Comparison of ENCODE assay signal across 1 cellular context in genomic region chr2:201260302-201260800, GRCh38.
TF ChIP-seq lines count a peak whose summit lies in the region.

CASP8 (plus strand) TSS chr2:201260536; CDS start chr2:201266487, 5,951 bp downstream.

TF ChIP-seq in HepG2, 621 proteins besides CTCF, POLR2A, EP300 and RAD21 (continued from another document and continues in another):
- TF ChIP-seq ZNF407 (CRISPR knock-in tag; IDR thresholded peaks at IDR 0.05; ENCODE audit: not compliant biosample characterization) (peak; percentile 83), FOXK1 (CRISPR knock-in tag; IDR thresholded peaks at IDR 0.05; ENCODE audit: borderline replicate concordance, low read depth) (peak; percentile 34; the same call in 1 of the 2 replicates), HNF1A (IDR thresholded peaks at IDR 0.05; ENCODE audit: low read depth) (no peak), HNF1A (CRISPR knock-in tag; IDR thresholded peaks at IDR 0.05; ENCODE audit: borderline replicate concordance) (no peak), EZH2 (conservative IDR thresholded peaks at IDR 0.05; ENCODE audit: low read depth, low read length) (no peak), ESRRA (CRISPR knock-in tag; IDR thresholded peaks at IDR 0.05; ENCODE audit: low read depth) (no peak; the same call in 1 of the 2 replicates), ZNF20 (CRISPR knock-in tag; IDR thresholded peaks at IDR 0.05) (no peak), PCBP1 (IDR thresholded peaks at IDR 0.05; ENCODE audit: borderline replicate concordance, low read depth, low read length) (no peak), KLF16 (CRISPR knock-in tag; IDR thresholded peaks at IDR 0.05) (no peak), ZNF883 (CRISPR knock-in tag; IDR thresholded peaks at IDR 0.05; ENCODE audit: not compliant biosample characterization) (peak; percentile 22), ZNF513 (CRISPR knock-in tag; conservative IDR thresholded peaks at IDR 0.05) (no peak), PAF1 (CRISPR knock-in tag; IDR thresholded peaks at IDR 0.05) (no peak), NONO (IDR thresholded peaks at IDR 0.05) (no peak), NONO (CRISPR knock-in tag; conservative IDR thresholded peaks at IDR 0.05) (no peak), DNMT3B (CRISPR knock-in tag; conservative IDR thresholded peaks at IDR 0.05) (no peak), RBFOX2 (IDR thresholded peaks at IDR 0.05; ENCODE audit: low read depth, low read length) (no peak), MAFK (conservative IDR thresholded peaks at IDR 0.05 in 1 of 2, IDR thresholded peaks at IDR 0.05 in 1 of 2; ENCODE audit: low read length in 2 of 2) (no peak), ZNF772 (CRISPR knock-in tag; IDR thresholded peaks at IDR 0.05) (peak; percentile 82), REL (CRISPR knock-in tag; conservative IDR thresholded peaks at IDR 0.05) (no peak), BATF2 (CRISPR knock-in tag; IDR thresholded peaks at IDR 0.05) (no peak), TEAD3 (CRISPR knock-in tag; optimal IDR thresholded peaks at IDR 0.05; ENCODE audit: borderline replicate concordance) (no peak), HOXA9 (CRISPR knock-in tag; IDR thresholded peaks at IDR 0.05; ENCODE audit: borderline replicate concordance) (no peak), ZNF83 (CRISPR knock-in tag; IDR thresholded peaks at IDR 0.05; ENCODE audit: borderline replicate concordance) (no peak), FOSL1 (CRISPR knock-in tag; IDR thresholded peaks at IDR 0.05; ENCODE audit: borderline replicate concordance) (peak; percentile 41; the same call in 1 of the 2 replicates), ZNF468 (CRISPR knock-in tag; IDR thresholded peaks at IDR 0.05) (no peak), ZNF7 (CRISPR knock-in tag; IDR thresholded peaks at IDR 0.05) (no peak), HOXD1 (CRISPR knock-in tag; IDR thresholded peaks at IDR 0.05) (no peak), ZFX (CRISPR knock-in tag; IDR thresholded peaks at IDR 0.05; ENCODE audit: low read depth) (0 out of 2 replicates have a peak, but pooled peaks have one; percentile 55), SAP130 (CRISPR knock-in tag; IDR thresholded peaks at IDR 0.05; ENCODE audit: low read depth) (peak; percentile 55), ZNF577 (CRISPR knock-in tag; IDR thresholded peaks at IDR 0.05; ENCODE audit: borderline replicate concordance, low read depth) (no peak), ZNF569 (CRISPR knock-in tag; IDR thresholded peaks at IDR 0.05; ENCODE audit: borderline replicate concordance) (no peak), NBN (conservative IDR thresholded peaks at IDR 0.05) (no peak), NFATC3 (CRISPR knock-in tag; IDR thresholded peaks at IDR 0.05) (0 out of 2 replicates have a peak, but pooled peaks have one; percentile 39)
- TF ChIP-seq, protein P1, sequence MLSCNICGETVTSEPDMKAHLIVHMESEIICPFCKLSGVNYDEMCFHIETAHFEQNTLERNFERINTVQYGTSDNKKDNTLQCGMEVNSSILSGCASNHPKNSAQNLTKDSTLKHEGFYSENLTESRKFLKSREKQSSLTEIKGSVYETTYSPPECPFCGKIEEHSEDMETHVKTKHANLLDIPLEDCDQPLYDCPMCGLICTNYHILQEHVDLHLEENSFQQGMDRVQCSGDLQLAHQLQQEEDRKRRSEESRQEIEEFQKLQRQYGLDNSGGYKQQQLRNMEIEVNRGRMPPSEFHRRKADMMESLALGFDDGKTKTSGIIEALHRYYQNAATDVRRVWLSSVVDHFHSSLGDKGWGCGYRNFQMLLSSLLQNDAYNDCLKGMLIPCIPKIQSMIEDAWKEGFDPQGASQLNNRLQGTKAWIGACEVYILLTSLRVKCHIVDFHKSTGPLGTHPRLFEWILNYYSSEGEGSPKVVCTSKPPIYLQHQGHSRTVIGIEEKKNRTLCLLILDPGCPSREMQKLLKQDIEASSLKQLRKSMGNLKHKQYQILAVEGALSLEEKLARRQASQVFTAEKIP (CRISPR knock-in tag; IDR thresholded peaks at IDR 0.05; ENCODE audit: borderline replicate concordance): no peak
- TF ChIP-seq, protein P2, sequence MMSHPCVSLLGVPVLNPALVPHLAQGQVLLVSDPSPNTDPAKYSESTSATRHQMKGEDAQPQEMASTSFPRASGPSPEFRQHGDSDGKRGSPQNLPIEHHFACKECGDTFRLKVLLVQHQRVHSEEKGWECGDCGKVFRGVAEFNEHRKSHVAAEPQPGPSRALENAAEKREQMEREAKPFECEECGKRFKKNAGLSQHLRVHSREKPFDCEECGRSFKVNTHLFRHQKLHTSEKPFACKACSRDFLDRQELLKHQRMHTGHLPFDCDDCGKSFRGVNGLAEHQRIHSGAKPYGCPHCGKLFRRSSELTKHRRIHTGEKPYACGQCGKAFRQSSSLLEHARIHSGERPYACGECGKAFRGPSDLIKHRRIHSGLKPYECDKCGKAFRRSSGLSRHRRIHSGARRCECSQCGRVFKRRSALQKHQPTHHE (CRISPR knock-in tag; IDR thresholded peaks at IDR 0.05; ENCODE audit: borderline replicate concordance): no peak
- TF ChIP-seq, protein P3, sequence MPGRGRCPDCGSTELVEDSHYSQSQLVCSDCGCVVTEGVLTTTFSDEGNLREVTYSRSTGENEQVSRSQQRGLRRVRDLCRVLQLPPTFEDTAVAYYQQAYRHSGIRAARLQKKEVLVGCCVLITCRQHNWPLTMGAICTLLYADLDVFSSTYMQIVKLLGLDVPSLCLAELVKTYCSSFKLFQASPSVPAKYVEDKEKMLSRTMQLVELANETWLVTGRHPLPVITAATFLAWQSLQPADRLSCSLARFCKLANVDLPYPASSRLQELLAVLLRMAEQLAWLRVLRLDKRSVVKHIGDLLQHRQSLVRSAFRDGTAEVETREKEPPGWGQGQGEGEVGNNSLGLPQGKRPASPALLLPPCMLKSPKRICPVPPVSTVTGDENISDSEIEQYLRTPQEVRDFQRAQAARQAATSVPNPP (CRISPR knock-in tag; IDR thresholded peaks at IDR 0.05): no peak
- TF ChIP-seq, protein P4, sequence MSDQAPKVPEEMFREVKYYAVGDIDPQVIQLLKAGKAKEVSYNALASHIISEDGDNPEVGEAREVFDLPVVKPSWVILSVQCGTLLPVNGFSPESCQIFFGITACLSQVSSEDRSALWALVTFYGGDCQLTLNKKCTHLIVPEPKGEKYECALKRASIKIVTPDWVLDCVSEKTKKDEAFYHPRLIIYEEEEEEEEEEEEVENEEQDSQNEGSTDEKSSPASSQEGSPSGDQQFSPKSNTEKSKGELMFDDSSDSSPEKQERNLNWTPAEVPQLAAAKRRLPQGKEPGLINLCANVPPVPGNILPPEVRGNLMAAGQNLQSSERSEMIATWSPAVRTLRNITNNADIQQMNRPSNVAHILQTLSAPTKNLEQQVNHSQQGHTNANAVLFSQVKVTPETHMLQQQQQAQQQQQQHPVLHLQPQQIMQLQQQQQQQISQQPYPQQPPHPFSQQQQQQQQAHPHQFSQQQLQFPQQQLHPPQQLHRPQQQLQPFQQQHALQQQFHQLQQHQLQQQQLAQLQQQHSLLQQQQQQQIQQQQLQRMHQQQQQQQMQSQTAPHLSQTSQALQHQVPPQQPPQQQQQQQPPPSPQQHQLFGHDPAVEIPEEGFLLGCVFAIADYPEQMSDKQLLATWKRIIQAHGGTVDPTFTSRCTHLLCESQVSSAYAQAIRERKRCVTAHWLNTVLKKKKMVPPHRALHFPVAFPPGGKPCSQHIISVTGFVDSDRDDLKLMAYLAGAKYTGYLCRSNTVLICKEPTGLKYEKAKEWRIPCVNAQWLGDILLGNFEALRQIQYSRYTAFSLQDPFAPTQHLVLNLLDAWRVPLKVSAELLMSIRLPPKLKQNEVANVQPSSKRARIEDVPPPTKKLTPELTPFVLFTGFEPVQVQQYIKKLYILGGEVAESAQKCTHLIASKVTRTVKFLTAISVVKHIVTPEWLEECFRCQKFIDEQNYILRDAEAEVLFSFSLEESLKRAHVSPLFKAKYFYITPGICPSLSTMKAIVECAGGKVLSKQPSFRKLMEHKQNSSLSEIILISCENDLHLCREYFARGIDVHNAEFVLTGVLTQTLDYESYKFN (CRISPR knock-in tag; conservative IDR thresholded peaks at IDR 0.05): peak; percentile 44
